Comparison of ENCODE assay signal across 9 cellular contexts in genomic region chr19:46426506-46427162, GRCh38. TPM values are rescaled to one million over a fixed set of nuclear protein-coding genes. Genes with fewer than 3 reads are reported as not detected.
DNase-seq lines count a peak whose midpoint lies in the region; ATAC-seq, FAIRE-seq and TF ChIP-seq lines count a peak whose summit lies in the region.
"Had no signal": no experiment of that assay in that cellular context is flagged by ENCODE, and none has a peak within 500 bp of the region (broad histone marks: within the 10 kb centered on the region; RNA-seq: fewer than 3 reads in every experiment).

No MANE protein-coding gene starts in this region.

- H3K4me3 ChIP-seq in NT2/D1 (ENCODE audit: insufficient read length, low read depth) (peak overlapping the region; percentile 69), bronchial epithelial cell (ENCODE audit: low read depth, low read length) (peak overlapping the region; percentile 41), skeletal muscle tissue (ENCODE audit: low read length in 3 of 3) (peak overlapping the region; percentile 61 to 71 (median 69))

- no peak for FAIRE-seq in bronchial epithelial cell (lab: Jason Lieb, UNC)

- no peak overlapping the region for H3K27ac ChIP-seq in skeletal muscle tissue (ENCODE audit: low read depth, low read length)
- H3K27ac ChIP-seq: epithelial cell of prostate had no signal

- H3K36me3 ChIP-seq in NT2/D1 (ENCODE audit: insufficient read depth, insufficient read length, low read length) (no peaks in the 10 kb centered on the region), bronchial epithelial cell (ENCODE audit: control insufficient read depth, insufficient read depth, low read length) (no peaks in the 10 kb centered on the region), skeletal muscle tissue (ENCODE audit: control insufficient read depth in 3 of 3, insufficient read depth in 3 of 3, low read length in 3 of 3) (no peaks in the 10 kb centered on the region)

- H3K4me1 ChIP-seq in NT2/D1 (ENCODE audit: insufficient read depth, insufficient read length) = no peaks in the 10 kb centered on the region
- H3K4me1 ChIP-seq in skeletal muscle tissue (ENCODE audit: control insufficient read depth in 3 of 3, insufficient read depth in 3 of 3, low read length in 3 of 3) = peaks cover 3 to 12% (median 6%) of the 10 kb centered on the region in 3 donors

- peak; percentile 6 to 47 (median 38) for DNase-seq in stimulated activated CD4-positive, alpha-beta T cell treated with anti-CD3 and anti-CD28 coated beads, Interleukin-12 subunit alpha, Interleukin-12 subunit beta, amount 100 ng/mL, for 48 hours (ENCODE audit: low read depth in 2 of 3, low spot score in 1 of 3)
- no peak for DNase-seq in stimulated activated CD4-positive, alpha-beta T cell treated with anti-CD3 and anti-CD28 coated beads, Interleukin-12 subunit alpha, Interleukin-12 subunit beta, amount 100 ng/mL, for 4 hours
- DNase-seq in NT2/D1 (ENCODE audit: low read depth, low spot score) (peak; percentile 57), bronchial epithelial cell (ENCODE audit: low read depth) (peak; percentile 56), iris pigment epithelial cell (ENCODE audit: low read depth) (peak; percentile 74)

- peaks cover 38% of the 10 kb centered on the region for H3K27me3 ChIP-seq in NT2/D1 (ENCODE audit: insufficient read depth, insufficient read length)
- H3K27me3 ChIP-seq in bronchial epithelial cell (ENCODE audit: control insufficient read depth, insufficient read depth, low read length) = no peaks in the 10 kb centered on the region
- peaks cover 17 to 50% (median 45%) of the 10 kb centered on the region in 3 donors for H3K27me3 ChIP-seq in skeletal muscle tissue (ENCODE audit: control insufficient read depth in 3 of 3, insufficient read depth in 3 of 3, low read length in 3 of 3)

- H3K9ac ChIP-seq in NT2/D1 (ENCODE audit: insufficient read length, low read depth) (peak overlapping the region; percentile 70), skeletal muscle tissue (ENCODE audit: low read depth in 1 of 3, low read length in 3 of 3) (peak overlapping the region in 2 of 3 donors; percentile 44 to 62)

- H3K9me3 ChIP-seq in NT2/D1 (ENCODE audit: insufficient read depth, low read length) = no peaks in the 10 kb centered on the region
- no peaks in the 10 kb centered on the region for H3K9me3 ChIP-seq in skeletal muscle tissue (ENCODE audit: control insufficient read depth in 3 of 3, low read length in 3 of 3)

- no peak for ATAC-seq in GM18907 (IDR thresholded peaks at IDR 0.05; ENCODE audit: unreplicated experiment)
- ATAC-seq in GM21528 (IDR thresholded peaks at IDR 0.05; ENCODE audit: low FRiP score, unreplicated experiment) = no peak

- no peak for TF ChIP-seq CTCF in bronchial epithelial cell (IDR thresholded peaks at IDR 0.05; ENCODE audit: insufficient read depth, low read length, severe bottlenecking)

RNA-seq across cellular contexts. Expression of gene PNMA8C, which starts 2.1 kb away (rescaled TPM):
- total RNA-seq in bronchial epithelial cell (not detected in 2 replicates), skeletal muscle tissue (0.52 TPM)

RNA-seq across cellular contexts. Expression of gene CCDC8, which starts 13.3 kb away (rescaled TPM):
- total RNA-seq in bronchial epithelial cell (4.7 and 10.3 TPM in 2 replicates), skeletal muscle tissue (67.8 TPM)

RNA-seq across cellular contexts. Expression of gene PNMA8A, which starts 44.7 kb away (rescaled TPM):
- total RNA-seq in bronchial epithelial cell (0.79 and 4.2 TPM in 2 replicates), skeletal muscle tissue (21.4 TPM)
